Comparison of ENCODE assay signal across 1 cellular context in the genomic region with DNA sequence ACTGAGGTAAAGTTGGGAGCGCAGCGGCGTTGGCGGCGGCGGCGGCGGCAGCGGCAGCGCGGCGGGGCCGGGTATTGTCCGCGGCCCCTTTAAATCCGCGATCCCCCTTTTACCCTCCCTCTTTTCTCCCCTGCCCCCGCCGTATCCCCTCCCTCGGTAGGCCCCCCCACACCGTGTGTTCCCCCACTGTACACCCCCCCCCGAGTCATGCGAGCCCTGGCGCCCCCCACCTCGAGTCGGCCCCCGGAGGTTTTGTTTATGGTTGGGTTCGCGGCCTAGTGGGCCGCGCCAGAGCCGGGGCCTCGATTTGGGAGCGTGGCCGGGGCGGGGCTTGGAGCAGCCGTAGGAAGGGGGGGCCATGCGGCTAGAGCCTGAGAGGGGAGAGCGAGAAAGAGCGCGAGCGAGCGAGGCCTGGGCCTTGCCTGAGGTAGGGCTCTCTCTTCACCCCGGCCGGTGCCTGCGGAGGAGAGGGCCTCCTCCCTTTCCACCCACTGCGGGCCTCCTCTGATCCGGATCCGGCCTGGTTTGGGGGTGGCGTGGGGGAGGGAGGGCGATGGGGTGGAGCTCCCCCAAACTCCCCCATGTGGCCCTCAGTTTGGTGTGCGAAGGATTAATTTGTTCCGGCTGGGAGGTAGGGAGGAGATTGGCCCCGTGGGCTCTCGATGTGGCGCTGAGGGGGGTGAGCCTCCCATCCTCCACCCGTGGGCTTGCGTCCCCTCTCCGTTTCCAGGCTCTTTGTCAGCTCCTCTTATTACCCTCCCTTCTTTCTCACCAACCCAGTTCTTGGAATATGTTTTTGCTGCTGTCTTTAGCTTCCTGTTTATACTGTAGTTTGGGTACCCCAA.
TF ChIP-seq lines count a peak whose summit lies in the region.

No MANE protein-coding gene starts in this region.

TF ChIP-seq in K562, 482 proteins besides CTCF, POLR2A, EP300 and RAD21 (continues in another document):
- TF ChIP-seq POLR2G (IDR thresholded peaks at IDR 0.05; ENCODE audit: low read depth, low read length), result peak; percentile 86
- TF ChIP-seq, protein P1, sequence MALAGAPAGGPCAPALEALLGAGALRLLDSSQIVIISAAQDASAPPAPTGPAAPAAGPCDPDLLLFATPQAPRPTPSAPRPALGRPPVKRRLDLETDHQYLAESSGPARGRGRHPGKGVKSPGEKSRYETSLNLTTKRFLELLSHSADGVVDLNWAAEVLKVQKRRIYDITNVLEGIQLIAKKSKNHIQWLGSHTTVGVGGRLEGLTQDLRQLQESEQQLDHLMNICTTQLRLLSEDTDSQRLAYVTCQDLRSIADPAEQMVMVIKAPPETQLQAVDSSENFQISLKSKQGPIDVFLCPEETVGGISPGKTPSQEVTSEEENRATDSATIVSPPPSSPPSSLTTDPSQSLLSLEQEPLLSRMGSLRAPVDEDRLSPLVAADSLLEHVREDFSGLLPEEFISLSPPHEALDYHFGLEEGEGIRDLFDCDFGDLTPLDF (CRISPR knock-in tag; IDR thresholded peaks at IDR 0.05), result no peak; the same call in 1 of the 2 replicates
- TF ChIP-seq HINFP (tag; conservative IDR thresholded peaks at IDR 0.05; ENCODE audit: low read depth), result no peak
- peak; percentile 79; the same call in 1 of the 2 replicates for TF ChIP-seq ZFP91 (CRISPR knock-in tag; IDR thresholded peaks at IDR 0.05)
- TF ChIP-seq ETV6 (IDR thresholded peaks at IDR 0.05; ENCODE audit: borderline replicate concordance in 1 of 2, low read depth in 2 of 2, low read length in 1 of 2), result no peak; a peak in 1 of 4 replicates
- TF ChIP-seq ETV6 (CRISPR knock-in tag; IDR thresholded peaks at IDR 0.05; ENCODE audit: borderline replicate concordance), result peak; percentile 44; the same call in 1 of the 2 replicates
- peak; percentile 100 for TF ChIP-seq BRD4 (IDR thresholded peaks at IDR 0.05)
- TF ChIP-seq KAT7 (CRISPR knock-in tag; IDR thresholded peaks at IDR 0.05; ENCODE audit: borderline replicate concordance), result peak; percentile 56
- TF ChIP-seq AFF4 (CRISPR knock-in tag; IDR thresholded peaks at IDR 0.05), result peak; percentile 69; the same call in 1 of the 2 replicates
- TF ChIP-seq ESRRB (CRISPR knock-in tag; IDR thresholded peaks at IDR 0.05; ENCODE audit: borderline replicate concordance), result 0 out of 2 replicates have a peak, but pooled peaks have one; percentile 41
- TF ChIP-seq, protein P2, sequence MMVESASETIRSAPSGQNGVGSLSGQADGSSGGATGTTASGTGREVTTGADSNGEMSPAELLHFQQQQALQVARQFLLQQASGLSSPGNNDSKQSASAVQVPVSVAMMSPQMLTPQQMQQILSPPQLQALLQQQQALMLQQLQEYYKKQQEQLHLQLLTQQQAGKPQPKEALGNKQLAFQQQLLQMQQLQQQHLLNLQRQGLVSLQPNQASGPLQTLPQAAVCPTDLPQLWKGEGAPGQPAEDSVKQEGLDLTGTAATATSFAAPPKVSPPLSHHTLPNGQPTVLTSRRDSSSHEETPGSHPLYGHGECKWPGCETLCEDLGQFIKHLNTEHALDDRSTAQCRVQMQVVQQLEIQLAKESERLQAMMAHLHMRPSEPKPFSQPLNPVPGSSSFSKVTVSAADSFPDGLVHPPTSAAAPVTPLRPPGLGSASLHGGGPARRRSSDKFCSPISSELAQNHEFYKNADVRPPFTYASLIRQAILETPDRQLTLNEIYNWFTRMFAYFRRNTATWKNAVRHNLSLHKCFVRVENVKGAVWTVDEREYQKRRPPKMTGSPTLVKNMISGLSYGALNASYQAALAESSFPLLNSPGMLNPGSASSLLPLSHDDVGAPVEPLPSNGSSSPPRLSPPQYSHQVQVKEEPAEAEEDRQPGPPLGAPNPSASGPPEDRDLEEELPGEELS (CRISPR knock-in tag; IDR thresholded peaks at IDR 0.05; ENCODE audit: borderline replicate concordance), result peak; percentile 40; the same call in 1 of the 2 replicates
- peak; percentile 28; the same call in 1 of the 2 replicates for TF ChIP-seq MBD2 (IDR thresholded peaks at IDR 0.05; ENCODE audit: borderline replicate concordance, low read depth)
- TF ChIP-seq, protein P3, sequence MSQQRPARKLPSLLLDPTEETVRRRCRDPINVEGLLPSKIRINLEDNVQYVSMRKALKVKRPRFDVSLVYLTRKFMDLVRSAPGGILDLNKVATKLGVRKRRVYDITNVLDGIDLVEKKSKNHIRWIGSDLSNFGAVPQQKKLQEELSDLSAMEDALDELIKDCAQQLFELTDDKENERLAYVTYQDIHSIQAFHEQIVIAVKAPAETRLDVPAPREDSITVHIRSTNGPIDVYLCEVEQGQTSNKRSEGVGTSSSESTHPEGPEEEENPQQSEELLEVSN (IDR thresholded peaks at IDR 0.05; ENCODE audit: borderline replicate concordance in 1 of 2, extremely low read depth in 1 of 2, insufficient read depth in 1 of 2, insufficient read length in 1 of 2, low read depth in 1 of 2, low read length in 1 of 2, poor library complexity in 1 of 2, severe bottlenecking in 1 of 2), result peak in 1 of 2 experiments; percentile 43
- TF ChIP-seq CREB1 (IDR thresholded peaks at IDR 0.05), result no peak
- TF ChIP-seq CREB1 (CRISPR knock-in tag; IDR thresholded peaks at IDR 0.05), result no peak
- TF ChIP-seq GTF3C2 (IDR thresholded peaks at IDR 0.05; ENCODE audit: borderline replicate concordance, extremely low read depth, insufficient read length), result no peak
- TF ChIP-seq, protein P4, sequence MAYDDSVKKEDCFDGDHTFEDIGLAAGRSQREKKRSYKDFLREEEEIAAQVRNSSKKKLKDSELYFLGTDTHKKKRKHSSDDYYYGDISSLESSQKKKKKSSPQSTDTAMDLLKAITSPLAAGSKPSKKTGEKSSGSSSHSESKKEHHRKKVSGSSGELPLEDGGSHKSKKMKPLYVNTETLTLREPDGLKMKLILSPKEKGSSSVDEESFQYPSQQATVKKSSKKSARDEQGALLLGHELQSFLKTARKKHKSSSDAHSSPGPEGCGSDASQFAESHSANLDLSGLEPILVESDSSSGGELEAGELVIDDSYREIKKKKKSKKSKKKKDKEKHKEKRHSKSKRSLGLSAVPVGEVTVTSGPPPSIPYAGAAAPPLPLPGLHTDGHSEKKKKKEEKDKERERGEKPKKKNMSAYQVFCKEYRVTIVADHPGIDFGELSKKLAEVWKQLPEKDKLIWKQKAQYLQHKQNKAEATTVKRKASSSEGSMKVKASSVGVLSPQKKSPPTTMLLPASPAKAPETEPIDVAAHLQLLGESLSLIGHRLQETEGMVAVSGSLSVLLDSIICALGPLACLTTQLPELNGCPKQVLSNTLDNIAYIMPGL (CRISPR knock-in tag; IDR thresholded peaks at IDR 0.05), result peak; percentile 97
- peak; percentile 85 for TF ChIP-seq PHF8 (IDR thresholded peaks at IDR 0.05; ENCODE audit: borderline replicate concordance, low read length)
- peak; percentile 57; the same call in 1 of the 2 replicates for TF ChIP-seq ETV5 (CRISPR knock-in tag; IDR thresholded peaks at IDR 0.05; ENCODE audit: low read depth)
- TF ChIP-seq, protein P5, sequence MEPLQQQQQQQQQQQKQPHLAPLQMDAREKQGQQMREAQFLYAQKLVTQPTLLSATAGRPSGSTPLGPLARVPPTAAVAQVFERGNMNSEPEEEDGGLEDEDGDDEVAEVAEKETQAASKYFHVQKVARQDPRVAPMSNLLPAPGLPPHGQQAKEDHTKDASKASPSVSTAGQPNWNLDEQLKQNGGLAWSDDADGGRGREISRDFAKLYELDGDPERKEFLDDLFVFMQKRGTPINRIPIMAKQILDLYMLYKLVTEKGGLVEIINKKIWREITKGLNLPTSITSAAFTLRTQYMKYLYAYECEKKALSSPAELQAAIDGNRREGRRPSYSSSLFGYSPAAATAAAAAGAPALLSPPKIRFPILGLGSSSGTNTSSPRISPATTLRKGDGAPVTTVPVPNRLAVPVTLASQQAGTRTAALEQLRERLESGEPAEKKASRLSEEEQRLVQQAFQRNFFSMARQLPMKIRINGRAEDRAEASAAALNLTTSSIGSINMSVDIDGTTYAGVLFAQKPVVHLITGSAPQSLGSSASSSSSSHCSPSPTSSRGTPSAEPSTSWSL (CRISPR knock-in tag; IDR thresholded peaks at IDR 0.05; ENCODE audit: borderline replicate concordance), result no peak
- TF ChIP-seq TFAP4 (CRISPR knock-in tag; IDR thresholded peaks at IDR 0.05; ENCODE audit: borderline replicate concordance), result peak; percentile 51
- peak; percentile 7; the same call in 1 of the 2 replicates for TF ChIP-seq OTX1 (CRISPR knock-in tag; IDR thresholded peaks at IDR 0.05)
- no peak for TF ChIP-seq BRF1 (IDR thresholded peaks at IDR 0.05; ENCODE audit: borderline replicate concordance, extremely low read depth, insufficient read length)
- no peak for TF ChIP-seq SOX6 (IDR thresholded peaks at IDR 0.05)
